In genomic region chr6:143538374-143538773, GRCh38 we compare ENCODE assay signal across 12 cellular contexts. TPM values are rescaled to one million over a fixed set of nuclear protein-coding genes. Genes with fewer than 3 reads are reported as not detected.
DNase-seq lines count a peak whose midpoint lies in the region; ATAC-seq and TF ChIP-seq lines count a peak whose summit lies in the region.
"Had no signal": no experiment of that assay in that cellular context is flagged by ENCODE, and none has a peak within 500 bp of the region (broad histone marks: within the 10 kb centered on the region; RNA-seq: fewer than 3 reads in every experiment).

No MANE protein-coding gene starts in this region.

- no peak overlapping the region for H3K27ac Mint-ChIP-seq in Calu3 (ENCODE audit: unreplicated experiment)
- peak overlapping the region; percentile 70 for H3K27ac Mint-ChIP-seq in activated T-helper 17 cell treated with anti-CD3 and anti-CD28 coated beads, Interleukin-2, amount 50 U/mL, for 72 hours

- no peaks in the 10 kb centered on the region for H3K9me3 Mint-ChIP-seq in Calu3 (ENCODE audit: low read depth, unreplicated experiment)
- no peaks in the 10 kb centered on the region for H3K9me3 Mint-ChIP-seq in activated T-helper 17 cell treated with anti-CD3 and anti-CD28 coated beads, Interleukin-2, amount 50 U/mL, for 72 hours
- H3K9me3 Mint-ChIP-seq: CD14-positive monocyte had no signal

- no peak overlapping the region for H3K27ac ChIP-seq in BLaER1 treated with 17β-estradiol and CSF1 and Interleukin-3, amounts not matched to agents 10 nM and 100 nM
- H3K27ac ChIP-seq: cardiac muscle cell, sigmoid colon had no signal

- peaks cover 25% of the 10 kb centered on the region for H3K4me1 Mint-ChIP-seq in Calu3 (ENCODE audit: low read depth, unreplicated experiment)
- peaks cover 54% of the 10 kb centered on the region for H3K4me1 Mint-ChIP-seq in activated T-helper 17 cell treated with anti-CD3 and anti-CD28 coated beads, Interleukin-2, amount 50 U/mL, for 72 hours

- H3K9ac ChIP-seq in BLaER1 treated with 17β-estradiol and CSF1 and Interleukin-3, amounts not matched to agents 10 nM and 100 nM, result 0 out of 22 replicates have a peak overlapping the region, but pooled peaks of 1 of the 11 experiments have one; percentile 86
- H3K9ac ChIP-seq in mucosa of stomach (ENCODE audit: low read length), result peak overlapping the region; percentile 73

- DNase-seq in Calu3 (no peak), NK-92 (lab: John Stamatoyannopoulos, UW; ENCODE audit: unreplicated experiment) (no peak), cardiac septum (ENCODE audit: low spot score) (no peak)
- DNase-seq: kidney glomerular epithelial cell, NCI-H2081 treated with DMSO at 0.1 percent for 48 hours, sigmoid colon had no signal

- BruUV-seq in Calu3 (replicated peaks; lab: Mats Ljungman, UMichigan), result no TSS peak

- CTCF ChIA-PET in Calu3 (lab: Charles Lee), result no interaction called here

- peak overlapping the region; percentile 59 for H3K4me3 Mint-ChIP-seq in Calu3 (ENCODE audit: low read depth, unreplicated experiment)
- H3K4me3 Mint-ChIP-seq in activated T-helper 17 cell treated with anti-CD3 and anti-CD28 coated beads, Interleukin-2, amount 50 U/mL, for 72 hours, result peak overlapping the region; percentile 88

- intact Hi-C loops in Calu3 (cut with micrococcal nuclease; ENCODE audit: unreplicated experiment) (no loop called here), cardiac septum (cut with DNase I) (no loop called here)

- no peaks in the 10 kb centered on the region for H3K27me3 Mint-ChIP-seq in Calu3 (ENCODE audit: unreplicated experiment)
- no peaks in the 10 kb centered on the region for H3K27me3 Mint-ChIP-seq in activated T-helper 17 cell treated with anti-CD3 and anti-CD28 coated beads, Interleukin-2, amount 50 U/mL, for 72 hours

- H3K36me3 Mint-ChIP-seq in Calu3 (ENCODE audit: insufficient read depth, unreplicated experiment), result peaks cover 11% of the 10 kb centered on the region
- H3K36me3 Mint-ChIP-seq in activated T-helper 17 cell treated with anti-CD3 and anti-CD28 coated beads, Interleukin-2, amount 50 U/mL, for 72 hours (ENCODE audit: low read depth), result no peaks in the 10 kb centered on the region
- H3K36me3 Mint-ChIP-seq: CD14-positive monocyte had no signal

- peaks cover 23 to 38% (median 30%) of the 10 kb centered on the region in 10 experiments for H3K4me1 ChIP-seq in BLaER1 treated with 17β-estradiol and CSF1 and Interleukin-3, amounts not matched to agents 10 nM and 100 nM
- H3K4me1 ChIP-seq in mucosa of stomach (ENCODE audit: control insufficient read depth, insufficient read depth, low read length), result peaks cover 53% of the 10 kb centered on the region

- H3K4me2 ChIP-seq in BLaER1 treated with 17β-estradiol and CSF1 and Interleukin-3, amounts not matched to agents 10 nM and 100 nM, result peak overlapping the region; percentile 61 to 95 (median 83)

- no peaks in the 10 kb centered on the region for H3K9me3 ChIP-seq in BLaER1 treated with 17β-estradiol and CSF1 and Interleukin-3, amounts not matched to agents 10 nM and 100 nM (replicated peaks in 1 of 11)
- H3K9me3 ChIP-seq in mucosa of stomach (ENCODE audit: control insufficient read depth, low read length), result no peaks in the 10 kb centered on the region
- H3K9me3 ChIP-seq: sigmoid colon had no signal

- peak overlapping the region in 2 of 10 experiments; percentile 80 to 87; a peak in 2 of 20 replicates for H3K4me3 ChIP-seq in BLaER1 treated with 17β-estradiol and CSF1 and Interleukin-3, amounts not matched to agents 10 nM and 100 nM
- H3K4me3 ChIP-seq in mucosa of stomach (ENCODE audit: low read length), result no peak overlapping the region
- H3K4me3 ChIP-seq: cardiac muscle cell had no signal

- H3K36me3 ChIP-seq in BLaER1 treated with 17β-estradiol and CSF1 and Interleukin-3, amounts not matched to agents 10 nM and 100 nM, result no peaks in the 10 kb centered on the region
- no peaks in the 10 kb centered on the region for H3K36me3 ChIP-seq in mucosa of stomach (ENCODE audit: control insufficient read depth, insufficient read depth, low read length)
- H3K36me3 ChIP-seq: cardiac muscle cell, sigmoid colon had no signal

- no peak for ATAC-seq in activated T-helper 17 cell treated with anti-CD3 and anti-CD28 coated beads, Interleukin-2, amount 50 U/mL, for 72 hours (replicated peaks)
- ATAC-seq in activated CD4-positive, CD25-positive, alpha-beta regulatory T cell treated with anti-CD3 and anti-CD28 coated beads, Interleukin-2, amount 50 U/mL, for 24 hours, result no peak

- no peak for TF ChIP-seq CTCF in Calu3 (IDR thresholded peaks at IDR 0.05; ENCODE audit: unreplicated experiment)

- H4K20me1 ChIP-seq in BLaER1 treated with 17β-estradiol and CSF1 and Interleukin-3, amounts not matched to agents 10 nM and 100 nM, result peaks cover 0 to 36% (median 8%) of the 10 kb centered on the region in 11 experiments; a peak in 10 of 22 replicates

- no peaks in the 10 kb centered on the region for H3K27me3 ChIP-seq in BLaER1 treated with 17β-estradiol and CSF1 and Interleukin-3, amounts not matched to agents 10 nM and 100 nM
- no peaks in the 10 kb centered on the region for H3K27me3 ChIP-seq in mucosa of stomach (ENCODE audit: control insufficient read depth, insufficient read depth, low read length)
- H3K27me3 ChIP-seq: sigmoid colon had no signal

RNA-seq across cellular contexts. Expression of gene FUCA2, which starts 26.9 kb away (rescaled TPM):
- total RNA-seq in Calu3 (2022), result 45.5 and 53.7 TPM in 2 replicates
- 10 to 100 TPM; 19.3 to 32.7 TPM for total RNA-seq in activated T-helper 17 cell treated with anti-CD3 and anti-CD28 coated beads, Interleukin-2, amount 50 U/mL, for 72 hours
- 37.8 TPM for total RNA-seq in cardiac septum
